ENCODE assay signal across 11 cellular contexts in genomic region chr11:70415176-70415575, GRCh38. TPM values are rescaled to one million over a fixed set of nuclear protein-coding genes. Genes with fewer than 3 reads are reported as not detected.
DNase-seq lines count a peak whose midpoint lies in the region; FAIRE-seq and TF ChIP-seq lines count a peak whose summit lies in the region.
"Had no signal": no experiment of that assay in that cellular context is flagged by ENCODE, and none has a peak within 500 bp of the region (broad histone marks: within the 10 kb centered on the region; RNA-seq: fewer than 3 reads in every experiment).

No MANE protein-coding gene starts in this region.

- H3K9me1 ChIP-seq in keratinocyte (ENCODE audit: control insufficient read depth, extremely low read depth, insufficient read depth, low read length), result no peaks in the 10 kb centered on the region

- H3K9ac ChIP-seq in GM23248 (peak overlapping the region; percentile 22; the same call in 1 of the 2 replicates), astrocyte (ENCODE audit: low read length) (peak overlapping the region; percentile 60), keratinocyte (ENCODE audit: control insufficient read depth, extremely low read depth, insufficient read depth, low read length) (no peak overlapping the region)

- no peaks in the 10 kb centered on the region for H3K27me3 Mint-ChIP-seq in astrocyte (ENCODE audit: low read depth, unreplicated experiment)
- H3K27me3 Mint-ChIP-seq in glutamatergic neuron (ENCODE audit: unreplicated experiment), result no peaks in the 10 kb centered on the region

- H3K27ac ChIP-seq in GM23248 (peak overlapping the region; percentile 60), astrocyte (ENCODE audit: low read depth, low read length) (peak overlapping the region; percentile 73), keratinocyte (ENCODE audit: control insufficient read depth, insufficient read depth, low read length) (no peak overlapping the region)
- H3K27ac ChIP-seq: tibial artery had no signal

- H3K4me3 Mint-ChIP-seq in astrocyte (ENCODE audit: unreplicated experiment) (no peak overlapping the region), glutamatergic neuron (ENCODE audit: unreplicated experiment) (no peak overlapping the region)
- H3K4me3 Mint-ChIP-seq: central memory CD8-positive, alpha-beta T cell had no signal

- in situ Hi-C loops in GM23248 (cut with MboI), result no loop called here

- H3K36me3 ChIP-seq in GM23248 (ENCODE audit: low read depth), result peaks cover 74% of the 10 kb centered on the region
- peaks cover 69% of the 10 kb centered on the region for H3K36me3 ChIP-seq in astrocyte (ENCODE audit: insufficient read depth, low read length)
- peaks cover 69 to 70% of the 10 kb centered on the region in 2 experiments for H3K36me3 ChIP-seq in keratinocyte (ENCODE audit: control insufficient read depth in 2 of 2, extremely low read depth in 1 of 2, insufficient read depth in 2 of 2, low read length in 2 of 2)
- peaks cover 72% of the 10 kb centered on the region for H3K36me3 ChIP-seq in H7 (replicated peaks; ENCODE audit: control insufficient read depth, insufficient read depth, low read length)

- peak; percentile 53 for TF ChIP-seq CTCF in AG09309 (IDR thresholded peaks at IDR 0.05; ENCODE audit: control insufficient read depth, insufficient read depth, low read depth, low read length, missing control alignments)
- TF ChIP-seq CTCF in astrocyte (IDR thresholded peaks at IDR 0.05; ENCODE audit: insufficient read depth, low read depth, low read length), result peak; percentile 65
- TF ChIP-seq CTCF in keratinocyte (optimal IDR thresholded peaks at IDR 0.05 in 1 of 3, IDR thresholded peaks at IDR 0.05 in 1 of 3, conservative IDR thresholded peaks at IDR 0.05 in 1 of 3; ENCODE audit: extremely low read depth in 1 of 3, insufficient read depth in 2 of 3, low read length in 3 of 3), result peak in 2 of 3 experiments; percentile 9 to 13
- TF ChIP-seq CTCF in glutamatergic neuron (IDR thresholded peaks at IDR 0.05; ENCODE audit: partially characterized antibody, unreplicated experiment), result no peak

- H3K27ac Mint-ChIP-seq in astrocyte (ENCODE audit: unreplicated experiment) (peak overlapping the region; percentile 84), glutamatergic neuron (ENCODE audit: unreplicated experiment) (no peak overlapping the region)

- peaks cover 25% of the 10 kb centered on the region for H3K4me1 Mint-ChIP-seq in astrocyte (ENCODE audit: low read depth, unreplicated experiment)
- H3K4me1 Mint-ChIP-seq in glutamatergic neuron (ENCODE audit: low read depth, unreplicated experiment), result no peaks in the 10 kb centered on the region
- H3K4me1 Mint-ChIP-seq: central memory CD8-positive, alpha-beta T cell had no signal

- H3F3A ChIP-seq in GM23248 (ENCODE audit: insufficient read depth), result peaks cover 41% of the 10 kb centered on the region

- H3K27me3 ChIP-seq in GM23248 (replicated peaks; ENCODE audit: insufficient read depth) (no peaks in the 10 kb centered on the region), astrocyte (ENCODE audit: insufficient read depth, low read length) (no peaks in the 10 kb centered on the region), keratinocyte (ENCODE audit: control insufficient read depth, extremely low read depth, insufficient read depth, low read length) (no peaks in the 10 kb centered on the region), H7 (ENCODE audit: control insufficient read depth, insufficient read depth, low read length) (no peaks in the 10 kb centered on the region)
- H3K27me3 ChIP-seq: tibial artery had no signal

- peaks cover 58% of the 10 kb centered on the region for H3K79me2 ChIP-seq in GM23248 (ENCODE audit: insufficient read depth)
- H3K79me2 ChIP-seq in astrocyte (ENCODE audit: insufficient read depth, low read length), result peaks cover 43% of the 10 kb centered on the region
- peaks cover 42% of the 10 kb centered on the region for H3K79me2 ChIP-seq in keratinocyte (ENCODE audit: control insufficient read depth, insufficient read depth, low read length)

- H2AFZ ChIP-seq in GM23248, result no peak overlapping the region
- H2AFZ ChIP-seq in astrocyte (ENCODE audit: low read depth, low read length), result no peak overlapping the region
- no peak overlapping the region for H2AFZ ChIP-seq in keratinocyte (ENCODE audit: control insufficient read depth, low read length)

- H4K20me1 ChIP-seq in GM23248 (ENCODE audit: insufficient read depth), result peaks cover 5% of the 10 kb centered on the region
- H4K20me1 ChIP-seq in astrocyte (ENCODE audit: insufficient read depth, low read length), result peaks cover 72% of the 10 kb centered on the region
- peaks cover 17% of the 10 kb centered on the region for H4K20me1 ChIP-seq in keratinocyte (ENCODE audit: control insufficient read depth, extremely low read depth, insufficient read depth, low read length)

- no peak for FAIRE-seq in astrocyte (lab: Jason Lieb, UNC)
- FAIRE-seq in keratinocyte (lab: Jason Lieb, UNC), result no peak
- FAIRE-seq: D721Med had no signal

- no peaks in the 10 kb centered on the region for H3K9me3 Mint-ChIP-seq in astrocyte (ENCODE audit: unreplicated experiment)
- peaks cover 5% of the 10 kb centered on the region for H3K9me3 Mint-ChIP-seq in glutamatergic neuron (ENCODE audit: unreplicated experiment)
- H3K9me3 Mint-ChIP-seq: central memory CD8-positive, alpha-beta T cell had no signal

- H3K4me1 ChIP-seq in GM23248 (ENCODE audit: insufficient read depth) (peaks cover 4% of the 10 kb centered on the region; the same call in 1 of the 2 replicates), astrocyte (ENCODE audit: insufficient read depth, low read length) (peaks cover 25% of the 10 kb centered on the region), keratinocyte (ENCODE audit: control insufficient read depth, extremely low read depth, insufficient read depth, low read length) (no peaks in the 10 kb centered on the region)
- H3K4me1 ChIP-seq: tibial artery had no signal

- H3K4me2 ChIP-seq in GM23248 (ENCODE audit: unreplicated experiment) (no peak overlapping the region), astrocyte (ENCODE audit: low read length) (peak overlapping the region; percentile 20), keratinocyte (ENCODE audit: control insufficient read depth, extremely low read depth, insufficient read depth, low read depth, low read length) (no peak overlapping the region)

- no peaks in the 10 kb centered on the region for H3K9me2 ChIP-seq in GM23248 (ENCODE audit: insufficient read depth)

- dilution Hi-C loops in keratinocyte (cut with MboI; ENCODE audit: extremely low pct_ligation_motif_present, low sequenced_read_pairs), result no loop called here

- WGBS in GM23248 (ENCODE audit: low coverage in 1 of 2, low lambda C conversion rate in 2 of 2, missing lambda C conversion rate in 2 of 2), 2 experiments, result 10 to 21% methylated on average over 10 of the region's 10 CpGs

- H3K9me3 ChIP-seq in GM23248 (ENCODE audit: low read depth), result no peaks in the 10 kb centered on the region
- H3K9me3 ChIP-seq in astrocyte (ENCODE audit: insufficient read depth, low read depth, low read length), result no peaks in the 10 kb centered on the region
- no peaks in the 10 kb centered on the region for H3K9me3 ChIP-seq in keratinocyte (ENCODE audit: control insufficient read depth, low read depth, low read length)
- H3K9me3 ChIP-seq: tibial artery had no signal

- DNase-seq in AG09309 (ENCODE audit: low read depth), result no peak
- peak; percentile 96 for DNase-seq in GM23248
- DNase-seq in astrocyte (ENCODE audit: low read depth), result peak; percentile 89
- DNase-seq in keratinocyte (ENCODE audit: low read depth, low spot score), result no peak
- no peak for DNase-seq in ureter (ENCODE audit: low spot score)
- no peak for DNase-seq in H7
- no peak for DNase-seq in glutamatergic neuron
- DNase-seq in activated T-cell treated with anti-CD3 and anti-CD28 coated beads, Interleukin-2, amount 50 U/mL, for 1 hour, result no peak
- DNase-seq: tibial artery had no signal

- peaks cover 42% of the 10 kb centered on the region for H3K36me3 Mint-ChIP-seq in astrocyte (ENCODE audit: low read depth, unreplicated experiment)
- H3K36me3 Mint-ChIP-seq in glutamatergic neuron (ENCODE audit: unreplicated experiment), result peaks cover 3% of the 10 kb centered on the region

- H3K4me3 ChIP-seq in AG09309 (ENCODE audit: control insufficient read depth, low read depth, low read length) (no peak overlapping the region), GM23248 (no peak overlapping the region), astrocyte (ENCODE audit: insufficient read depth, low read depth, low read length) (no peak overlapping the region), keratinocyte (ENCODE audit: control insufficient read depth in 2 of 3, extremely low read depth in 1 of 3, insufficient read depth in 2 of 3, low read depth in 1 of 3, low read length in 3 of 3) (no peak overlapping the region), H7 (ENCODE audit: insufficient read depth, low read depth, low read length) (no peak overlapping the region)
- H3K4me3 ChIP-seq: tibial artery had no signal

RNA-seq across cellular contexts. Expression of gene CTTN, which starts 16.8 kb away (rescaled TPM):
- 249 and 315 TPM in 2 replicates for total RNA-seq in GM23248 (2014; rRNA removed; shearing (Covaris generic))
- polyA plus RNA-seq in GM23248 (2016; fragmentation: Nextera tagmentation; extraction: Ambion mirVana) (267 and 268 TPM in 2 replicates), keratinocyte (184 to 221 TPM (median 195 TPM) in 3 replicates)
- total RNA-seq in astrocyte (291 and 344 TPM in 2 replicates), ureter (371 TPM), glutamatergic neuron (ENCODE audit: unreplicated experiment) (296 TPM)
- 508 TPM for polyA plus RNA-seq in keratinocyte (2011; ENCODE audit: low read depth)
- polyA plus RNA-seq in keratinocyte (2011; cell fraction: cytosol; rRNA removed), result 131 and 183 TPM in 2 replicates
- polyA plus RNA-seq in keratinocyte (2011; cell fraction: nucleus; rRNA removed), result 780 and 817 TPM in 2 replicates
- polyA plus RNA-seq in keratinocyte (2012; ENCODE audit: low replicate concordance), result 230 and 284 TPM in 2 replicates
- 209 to 373 TPM (median 276 TPM) in 3 replicates for polyA minus RNA-seq in keratinocyte
- 229 TPM for polyA minus RNA-seq in keratinocyte (2011; cell fraction: cytosol; rRNA and poly(A)+ RNA removed)
- 205 and 311 TPM in 2 replicates for polyA minus RNA-seq in keratinocyte (2011; cell fraction: nucleus; rRNA and poly(A)+ RNA removed)
- 155 and 188 TPM in 2 replicates for total RNA-seq in H7 (2014; rRNA removed; shearing (Covaris generic))

Comparison
In these comparisons a context has a peak if more than half of its experiments do, and no peak if none do; other contexts are left out.
1. DNase-seq: peak in GM23248 (single experiment) and astrocyte (single experiment); none in AG09309 (single experiment), keratinocyte (single experiment), ureter (single experiment), H7 (single experiment), glutamatergic neuron (single experiment) and activated T-cell treated with anti-CD3 and anti-CD28 coated beads, Interleukin-2, amount 50 U/mL, for 1 hour (single experiment).